Comparison of ENCODE assay signal across 1 cellular context in genomic region chr22:36339171-36340065, GRCh38.
TF ChIP-seq lines count a peak whose summit lies in the region.

No MANE protein-coding gene starts in this region.

TF ChIP-seq in WTC11, 78 proteins besides CTCF, POLR2A, EP300 and RAD21 (continued from another document):
- TF ChIP-seq ZNF281 (CRISPR knock-in tag; IDR thresholded peaks at IDR 0.05) = no peak
- TF ChIP-seq JUN (CRISPR knock-in tag; IDR thresholded peaks at IDR 0.05) = no peak
- TF ChIP-seq MLX (CRISPR knock-in tag; IDR thresholded peaks at IDR 0.05) = no peak
- no peak for TF ChIP-seq ZNF138 (CRISPR knock-in tag; conservative IDR thresholded peaks at IDR 0.05)
- no peak for TF ChIP-seq CBFB (CRISPR knock-in tag; IDR thresholded peaks at IDR 0.05; ENCODE audit: low read depth)
- no peak for TF ChIP-seq SMAD4 (CRISPR knock-in tag; IDR thresholded peaks at IDR 0.05)
- TF ChIP-seq ZNF416 (CRISPR knock-in tag; IDR thresholded peaks at IDR 0.05) = no peak
